ENCODE assay signal across 8 cellular contexts in genomic region chr6:107704377-107705013, GRCh38.
DNase-seq lines count a peak whose midpoint lies in the region; ATAC-seq and TF ChIP-seq lines count a peak whose summit lies in the region.

No MANE protein-coding gene starts in this region.

- peak overlapping the region; percentile 17 to 87 (median 53) for H3K27ac Mint-ChIP-seq in CD4-positive, alpha-beta memory T cell
- H3K27ac Mint-ChIP-seq in endodermal cell, result no peak overlapping the region

- no peak overlapping the region for H3K4me3 ChIP-seq in CD4-positive, alpha-beta memory T cell (ENCODE audit: low read length in 2 of 2)
- H3K4me3 ChIP-seq in PC-9 (no peak overlapping the region), endodermal cell (ENCODE audit: low read length) (no peak overlapping the region)

- no peak overlapping the region for H3K4me3 Mint-ChIP-seq in CD4-positive, alpha-beta memory T cell
- H3K4me3 Mint-ChIP-seq in endodermal cell, result no peak overlapping the region

- ATAC-seq in GM21737 (IDR thresholded peaks at IDR 0.05; ENCODE audit: unreplicated experiment) (no peak), HG02588 (IDR thresholded peaks at IDR 0.05; ENCODE audit: unreplicated experiment) (no peak)

- H3K4me2 ChIP-seq in PC-9, result no peak overlapping the region

- DNase-seq in CD4-positive, alpha-beta memory T cell, result peak in 4 of 5 donors; percentile 26 to 37 (median 30)
- DNase-seq in GM19238 (ENCODE audit: insufficient read length, low spot score) (peak; percentile 22), PC-9 (peak; percentile 9 to 34), endodermal cell (peak; percentile 61), myocyte (ENCODE audit: low read depth) (peak; percentile 60)
- DNase-seq in NK-92 treated with Interleukin-12 subunit alpha and Interleukin-12 subunit beta, amount 100 ng/mL, for 24 hours (lab: John Stamatoyannopoulos, UW), result no peak

- no peak overlapping the region for H2AFZ ChIP-seq in PC-9

- H3K36me3 Mint-ChIP-seq in CD4-positive, alpha-beta memory T cell, result peaks cover 51 to 52% of the 10 kb centered on the region in 2 donors
- H3K36me3 Mint-ChIP-seq in endodermal cell (ENCODE audit: low read depth), result no peaks in the 10 kb centered on the region

- TF ChIP-seq CTCF in PC-9 (conservative IDR thresholded peaks at IDR 0.05) (peak; percentile 96), endodermal cell (conservative IDR thresholded peaks at IDR 0.05) (peak; percentile 87)

- peaks cover 18 to 44% (median 26%) of the 10 kb centered on the region in 4 donors for H3K4me1 Mint-ChIP-seq in CD4-positive, alpha-beta memory T cell
- H3K4me1 Mint-ChIP-seq in endodermal cell, result peaks cover 13% of the 10 kb centered on the region

- H3K79me2 ChIP-seq in PC-9 (ENCODE audit: low read depth), result no peaks in the 10 kb centered on the region

- H3K9me3 Mint-ChIP-seq in CD4-positive, alpha-beta memory T cell, result peaks cover 0 to 4% (median 0%) of the 10 kb centered on the region in 8 donors
- H3K9me3 Mint-ChIP-seq in endodermal cell, result no peaks in the 10 kb centered on the region

- no peaks in the 10 kb centered on the region for H3K27me3 ChIP-seq in CD4-positive, alpha-beta memory T cell (ENCODE audit: insufficient read depth, low read length)
- H3K27me3 ChIP-seq in PC-9 (ENCODE audit: insufficient read depth, low read depth) (peaks cover 5% of the 10 kb centered on the region; the same call in 1 of the 2 replicates), endodermal cell (ENCODE audit: control insufficient read depth, insufficient read depth, low read length, poor library complexity, severe bottlenecking) (peaks cover 80% of the 10 kb centered on the region)

- no peak overlapping the region for H3K9ac ChIP-seq in endodermal cell (ENCODE audit: extremely low read depth, low read length, poor library complexity, severe bottlenecking)

- BruUV-seq in PC-9 (replicated peaks; lab: Mats Ljungman, UMichigan), result no TSS peak

- CTCF ChIA-PET in CD4-positive, alpha-beta memory T cell (lab: Charles Lee; ENCODE audit: partially characterized antibody), result interaction anchor here (0.6 to 7.8 kb wide), 31 partner anchors 10 to 1202 kb away, joined by 3 to 56 read pairs (median 5); partner anchors contain the start of gene SCML4
- CTCF ChIA-PET in PC-9 (lab: Charles Lee), result interaction anchor here (0.7 to 1.0 kb wide), 2 partner anchors 564 to 588 kb away, joined by 3 read pairs; no protein-coding TSS in a partner anchor

- H3K9me2 ChIP-seq in PC-9 (ENCODE audit: insufficient read depth), result no peaks in the 10 kb centered on the region

- intact Hi-C loops in CD4-positive, alpha-beta memory T cell (cut with micrococcal nuclease), result loop anchor here (1.0 to 2.0 kb wide), 2 partner anchors 30 to 144 kb away; no protein-coding TSS in a partner anchor
- intact Hi-C loops in PC-9 (cut with micrococcal nuclease; ENCODE audit: unreplicated experiment), result loop anchor here (1.0 kb wide), 1 partner anchor 572 kb away; no protein-coding TSS in a partner anchor

- H3K27me3 Mint-ChIP-seq in CD4-positive, alpha-beta memory T cell, result no peaks in the 10 kb centered on the region
- peaks cover 95% of the 10 kb centered on the region for H3K27me3 Mint-ChIP-seq in endodermal cell (ENCODE audit: insufficient read depth)

- H3K27ac ChIP-seq in CD4-positive, alpha-beta memory T cell (ENCODE audit: low read depth, low read length), result no peak overlapping the region
- no peak overlapping the region for H3K27ac ChIP-seq in PC-9
- H3K27ac ChIP-seq in endodermal cell (ENCODE audit: low read depth, low read length), result no peak overlapping the region

- no peaks in the 10 kb centered on the region for H4K20me1 ChIP-seq in PC-9 (ENCODE audit: insufficient read depth)

- H3F3A ChIP-seq in PC-9 (ENCODE audit: insufficient read depth, low read depth), result no peaks in the 10 kb centered on the region

- H3K9me3 ChIP-seq in CD4-positive, alpha-beta memory T cell (ENCODE audit: control insufficient read depth in 1 of 2, low read length in 2 of 2), result no peaks in the 10 kb centered on the region
- H3K9me3 ChIP-seq in PC-9 (ENCODE audit: insufficient read depth, low read depth) (no peaks in the 10 kb centered on the region), endodermal cell (ENCODE audit: control insufficient read depth, low read length) (no peaks in the 10 kb centered on the region)

- peaks cover 30% of the 10 kb centered on the region for H3K36me3 ChIP-seq in CD4-positive, alpha-beta memory T cell (ENCODE audit: insufficient read depth, low read length)
- H3K36me3 ChIP-seq in PC-9 (ENCODE audit: low read depth) (no peaks in the 10 kb centered on the region), endodermal cell (ENCODE audit: control insufficient read depth, insufficient read depth, low read length) (no peaks in the 10 kb centered on the region)

- peaks cover 14% of the 10 kb centered on the region for H3K4me1 ChIP-seq in CD4-positive, alpha-beta memory T cell (ENCODE audit: insufficient read depth, low read length)
- H3K4me1 ChIP-seq in PC-9 (replicated peaks; ENCODE audit: insufficient read depth) (no peaks in the 10 kb centered on the region), endodermal cell (ENCODE audit: control insufficient read depth, insufficient read depth, low read length) (no peaks in the 10 kb centered on the region)

- WGBS in endodermal cell (ENCODE audit: insufficient coverage in 1 of 2, insufficient read length in 1 of 2), 2 experiments, result 39 to 48% methylated on average over 4 to 7 of the region's 7 CpGs

- POLR2A ChIA-PET in CD4-positive, alpha-beta memory T cell (lab: Charles Lee; ENCODE audit: partially characterized antibody), result interaction anchor here (0.6 to 1.2 kb wide), 4 partner anchors 8 to 120 kb away, joined by 3 to 5 read pairs (median 4); partner anchors contain the start of gene SCML4
- POLR2A ChIA-PET in PC-9 (lab: Charles Lee; ENCODE audit: unreplicated experiment), result no interaction called here
